ENCODE assay signal across 17 cellular contexts in the genomic region with DNA sequence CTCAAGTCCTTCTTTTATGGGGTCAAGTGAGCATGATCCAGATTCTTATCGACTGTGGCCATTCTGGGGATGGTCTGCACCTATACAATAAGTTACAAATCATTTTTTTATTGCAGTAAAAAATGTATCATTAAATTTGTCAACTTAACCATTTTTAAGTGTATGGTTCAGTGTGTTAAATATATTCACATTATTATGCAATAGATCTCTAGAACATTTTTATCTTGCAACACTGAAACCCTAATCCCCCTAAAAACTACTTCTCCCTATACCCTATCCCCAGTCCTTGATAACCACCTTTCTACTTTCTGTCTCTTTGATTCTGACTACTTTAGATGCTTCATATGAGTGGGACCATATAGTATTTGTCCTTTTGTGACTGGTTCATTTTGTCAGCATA. TPM values are rescaled to one million over a fixed set of nuclear protein-coding genes. Genes with fewer than 3 reads are reported as not detected.
A peak's percentile ranks its signal among the peaks of the same experiment; 100 is the strongest.
DNase-seq lines count a peak whose midpoint lies in the region; ATAC-seq and TF ChIP-seq lines count a peak whose summit lies in the region.
"Had no signal": no experiment of that assay in that cellular context is flagged by ENCODE, and none has a peak within 500 bp of the region (broad histone marks: within the 10 kb centered on the region; RNA-seq: fewer than 3 reads in every experiment).

No MANE protein-coding gene starts in this region.

- H3K27me3 ChIP-seq in adipocyte (replicated peaks; ENCODE audit: control insufficient read depth, insufficient read depth, low read length) (no peaks in the 10 kb centered on the region), spleen (replicated peaks in 1 of 7) (no peaks in the 10 kb centered on the region)

- 52 to 88% (median 66%) methylated on average over 1 of the region's 1 CpG for WGBS in spleen, 5 donors

- ATAC-seq in HG02678 (IDR thresholded peaks at IDR 0.05; ENCODE audit: unreplicated experiment) = no peak
- ATAC-seq: HCT116 had no signal

- TF ChIP-seq POLR2A in spleen (IDR thresholded peaks at IDR 0.05) = no peak

- TF ChIP-seq CTCF in spleen (IDR thresholded peaks at IDR 0.05 in 8 of 11, conservative IDR thresholded peaks at IDR 0.05 in 3 of 11) = no peak

- H3K9ac ChIP-seq in adipocyte (ENCODE audit: low read length) = no peak overlapping the region
- H3K9ac ChIP-seq: GM23248 had no signal

- intact Hi-C loops in spleen (cut with DNase I; ENCODE audit: low total_unique reads) = no loop called here

- no peak overlapping the region for H3K4me3 ChIP-seq in adipocyte (ENCODE audit: low read length)
- no peak overlapping the region for H3K4me3 ChIP-seq in spleen
- H3K4me3 ChIP-seq: GM23248 had no signal

- H3K36me3 ChIP-seq in adipocyte (ENCODE audit: control insufficient read depth, insufficient read depth, low read length, severe bottlenecking) = no peaks in the 10 kb centered on the region
- no peaks in the 10 kb centered on the region for H3K36me3 ChIP-seq in spleen

- H3K4me1 ChIP-seq in adipocyte (ENCODE audit: control insufficient read depth, insufficient read depth, low read length) (no peaks in the 10 kb centered on the region), spleen (no peaks in the 10 kb centered on the region)

- H3K9me3 ChIP-seq in adipocyte (ENCODE audit: control insufficient read depth, low read length) (peaks cover 2% of the 10 kb centered on the region), spleen (no peaks in the 10 kb centered on the region)

- peak; percentile 6 for DNase-seq in SIG-M5 treated with dmso at 0.1 percent for 504 hours (lab: John Stamatoyannopoulos, UW; ENCODE audit: unreplicated experiment)
- DNase-seq in SIG-M5 (lab: John Stamatoyannopoulos, UW) = no peak
- DNase-seq in MV-4-11 (lab: John Stamatoyannopoulos, UW) = peak; percentile 46
- DNase-seq in adipocyte (ENCODE audit: low read depth) = peak; percentile 13
- DNase-seq in spleen = no peak
- DNase-seq: C1 segment of cervical spinal cord; Calu3; CD4-positive, alpha-beta memory T cell; COR-L47; DMS53; DMS79 treated with DMSO at 0.1 percent for 48 hours; GF-D8; GM23248; H9 had no signal

- no peak overlapping the region for H3K27ac ChIP-seq in spleen
- H3K27ac ChIP-seq: GM23248 had no signal

RNA-seq across cellular contexts. Expression of a gene that starts 10.4 kb away (rescaled TPM):
- total RNA-seq in spleen = 10 to 100 TPM in 6 of 7 donors, 1 to 10 TPM in 1; 8.8 to 21.9 (median 16.6) TPM
- 1 to 10 TPM; 1.5 to 1.7 (median 1.6) TPM for polyA plus RNA-seq in spleen
- total RNA-seq: CD4-positive, alpha-beta memory T cell; G401 had no signal
- polyA plus RNA-seq: CD4-positive, alpha-beta memory T cell had no signal

Comparison
In these comparisons a context has a peak if more than half of its experiments do, and no peak if none do; other contexts are left out.
1. DNase-seq: peak in SIG-M5 treated with dmso at 0.1 percent for 504 hours (single experiment), MV-4-11 (single experiment) and adipocyte (single experiment); none in SIG-M5 (single experiment) and spleen (single experiment).